In the genomic region with DNA sequence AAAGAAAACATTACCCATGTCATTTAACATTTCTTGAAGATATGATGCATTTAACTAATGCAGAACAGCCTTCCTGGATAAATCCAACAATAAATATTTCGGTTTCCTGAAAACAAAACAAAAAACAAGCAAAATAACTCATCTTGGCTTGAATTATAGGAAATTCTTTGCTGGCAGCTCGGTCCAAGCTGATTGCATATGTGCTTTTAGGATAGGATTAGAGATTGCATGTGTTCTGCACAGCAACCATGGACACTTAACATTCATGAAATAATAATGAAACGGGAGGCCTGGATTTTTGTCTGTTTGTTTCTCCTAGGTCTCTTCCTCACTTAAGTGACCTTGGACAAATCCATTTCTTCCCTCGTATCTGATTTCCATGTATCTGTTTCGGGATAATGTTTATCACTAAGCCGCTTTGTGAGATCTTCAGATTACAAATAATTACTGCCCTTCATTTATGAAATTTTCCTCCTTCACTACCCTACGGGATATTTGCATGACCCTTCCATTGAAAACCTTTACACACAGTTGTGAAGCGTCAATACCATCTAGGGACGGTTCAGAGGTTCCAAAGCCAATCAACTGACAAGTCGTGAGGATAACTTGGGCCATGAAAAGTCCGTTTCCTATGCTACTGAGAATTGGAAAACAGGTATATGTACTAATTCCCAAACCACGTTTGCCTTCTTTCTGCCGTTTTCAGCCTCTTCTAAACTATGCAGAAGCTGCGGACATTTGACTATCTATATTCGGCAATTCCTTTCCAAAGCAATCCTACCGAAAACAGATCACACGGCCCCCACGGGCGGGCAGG, we compare ENCODE assay signal across 8 cellular contexts. TPM values are rescaled to one million over a fixed set of nuclear protein-coding genes. Genes with fewer than 3 reads are reported as not detected.
A peak's percentile ranks its signal among the peaks of the same experiment; 100 is the strongest.
DNase-seq lines count a peak whose midpoint lies in the region; ATAC-seq and TF ChIP-seq lines count a peak whose summit lies in the region.

No MANE protein-coding gene starts in this region.

- DNase-seq in activated CD4-positive, alpha-beta T cell treated with anti-CD3 and anti-CD28 coated beads, Interleukin-2, amount 10 ng/mL, durations not matched to agents 7 days and 5 days = no peak
- DNase-seq in activated CD4-positive, alpha-beta T cell treated with anti-CD3 and anti-CD28 coated beads, Interleukin-2, amount 50 U/mL, for 48 hours = no peak
- peak; percentile 41 for DNase-seq in SHP77 treated with DMSO at 0.1 percent for 48 hours (lab: John Stamatoyannopoulos, UW)
- peak; percentile 50 to 61 for DNase-seq in erythroblast (lab: John Stamatoyannopoulos, UW)
- DNase-seq in OCI-M2 (lab: John Stamatoyannopoulos, UW; ENCODE audit: unreplicated experiment) = no peak
- DNase-seq in dedifferentiated amniotic fluid mesenchymal stem cell (ENCODE audit: extremely low spot score) = no peak

- H3K9ac ChIP-seq in parathyroid adenoma = peak overlapping the region; percentile 68

- no peak for ATAC-seq in GM21447 (IDR thresholded peaks at IDR 0.05; ENCODE audit: unreplicated experiment)

- peak overlapping the region; percentile 70 for H2AFZ ChIP-seq in parathyroid adenoma

- no peaks in the 10 kb centered on the region for H3K9me3 Mint-ChIP-seq in activated CD4-positive, alpha-beta T cell treated with anti-CD3 and anti-CD28 coated beads, Interleukin-2, amount 10 ng/mL, durations not matched to agents 7 days and 5 days

- H3K9me3 ChIP-seq in parathyroid adenoma (ENCODE audit: control insufficient read depth, low read length) = no peaks in the 10 kb centered on the region

- peak overlapping the region; percentile 93 for H3K27ac Mint-ChIP-seq in activated CD4-positive, alpha-beta T cell treated with anti-CD3 and anti-CD28 coated beads, Interleukin-2, amount 10 ng/mL, durations not matched to agents 7 days and 5 days

- peak overlapping the region; percentile 87 for H3K4me3 Mint-ChIP-seq in activated CD4-positive, alpha-beta T cell treated with anti-CD3 and anti-CD28 coated beads, Interleukin-2, amount 10 ng/mL, durations not matched to agents 7 days and 5 days

- no peaks in the 10 kb centered on the region for H3K27me3 Mint-ChIP-seq in activated CD4-positive, alpha-beta T cell treated with anti-CD3 and anti-CD28 coated beads, Interleukin-2, amount 10 ng/mL, durations not matched to agents 7 days and 5 days

- H3K27ac ChIP-seq in parathyroid adenoma = peak overlapping the region; percentile 92

- CTCF ChIA-PET in activated CD4-positive, alpha-beta T cell treated with anti-CD3 and anti-CD28 coated beads, Interleukin-2, amount 10 ng/mL, durations not matched to agents 7 days and 5 days (lab: Charles Lee) = interaction anchor here (1.8 to 2.6 kb wide), 2 partner anchors 9 to 23 kb away, joined by 5 to 10 read pairs; no protein-coding TSS in a partner anchor

- peak overlapping the region; percentile 80 for H3K4me2 ChIP-seq in parathyroid adenoma (ENCODE audit: low read length)

- peak overlapping the region; percentile 63 for H3K4me3 ChIP-seq in parathyroid adenoma (ENCODE audit: low read depth, low read length)

- H3K36me3 Mint-ChIP-seq in activated CD4-positive, alpha-beta T cell treated with anti-CD3 and anti-CD28 coated beads, Interleukin-2, amount 10 ng/mL, durations not matched to agents 7 days and 5 days (ENCODE audit: low read depth) = peaks cover 35% of the 10 kb centered on the region

- peaks cover 32% of the 10 kb centered on the region for H3K4me1 Mint-ChIP-seq in activated CD4-positive, alpha-beta T cell treated with anti-CD3 and anti-CD28 coated beads, Interleukin-2, amount 10 ng/mL, durations not matched to agents 7 days and 5 days

- POLR2A ChIA-PET in activated CD4-positive, alpha-beta T cell treated with anti-CD3 and anti-CD28 coated beads, Interleukin-2, amount 10 ng/mL, durations not matched to agents 7 days and 5 days (lab: Charles Lee) = no interaction called here

- no peaks in the 10 kb centered on the region for H3K36me3 ChIP-seq in parathyroid adenoma (ENCODE audit: control insufficient read depth, insufficient read depth, low read length)

- TF ChIP-seq CTCF in parathyroid adenoma (IDR thresholded peaks at IDR 0.05) = no peak

- H3K79me2 ChIP-seq in parathyroid adenoma = peaks cover 10% of the 10 kb centered on the region

- no peak for TF ChIP-seq POLR2A in erythroblast (IDR thresholded peaks at IDR 0.05; ENCODE audit: low read length)

- H3K4me1 ChIP-seq in parathyroid adenoma = peaks cover 9% of the 10 kb centered on the region

- H3K27me3 ChIP-seq in parathyroid adenoma (ENCODE audit: control insufficient read depth, insufficient read depth, low read length) = no peaks in the 10 kb centered on the region

RNA-seq across cellular contexts. Expression of gene H3-3A, which starts 1.3 kb away (rescaled TPM):
- total RNA-seq in activated CD4-positive, alpha-beta T cell treated with anti-CD3 and anti-CD28 coated beads, Interleukin-2, amount 10 ng/mL, durations not matched to agents 7 days and 5 days = 100 to 1,000 TPM; 651 to 657 TPM

Comparison
In these comparisons a context has a peak if more than half of its experiments do, and no peak if none do; other contexts are left out.
1. DNase-seq: peak in SHP77 treated with DMSO at 0.1 percent for 48 hours (single experiment) and erythroblast (2 of 2); none in activated CD4-positive, alpha-beta T cell treated with anti-CD3 and anti-CD28 coated beads, Interleukin-2, amount 10 ng/mL, durations not matched to agents 7 days and 5 days (single experiment), activated CD4-positive, alpha-beta T cell treated with anti-CD3 and anti-CD28 coated beads, Interleukin-2, amount 50 U/mL, for 48 hours (0 of 2), OCI-M2 (single experiment) and dedifferentiated amniotic fluid mesenchymal stem cell (single experiment).